ENCODE assay signal across 12 cellular contexts in the genomic region with DNA sequence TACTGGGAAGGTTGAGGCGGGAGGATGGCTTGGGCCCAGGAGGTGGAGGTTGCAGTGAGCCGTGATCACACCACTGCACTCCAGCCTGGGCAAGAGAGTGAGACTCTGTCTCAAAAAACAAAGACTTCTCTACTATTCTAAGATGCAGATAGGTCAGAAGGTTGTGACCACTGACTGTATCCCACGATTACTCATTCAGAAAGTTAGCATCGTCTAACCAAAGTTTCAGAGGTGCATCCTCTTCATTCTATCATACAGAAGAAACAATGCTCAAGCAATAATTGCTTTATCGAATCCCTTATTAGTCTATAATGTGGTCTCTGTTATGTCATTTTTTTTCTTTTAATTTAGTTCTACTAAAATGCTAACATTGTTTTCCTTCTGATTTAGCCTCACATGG.
A peak's percentile ranks its signal among the peaks of the same experiment; 100 is the strongest.
DNase-seq lines count a peak whose midpoint lies in the region; ATAC-seq and TF ChIP-seq lines count a peak whose summit lies in the region.
"Had no signal": no experiment of that assay in that cellular context is flagged by ENCODE, and none has a peak within 500 bp of the region (broad histone marks: within the 10 kb centered on the region; RNA-seq: fewer than 3 reads in every experiment).

No MANE protein-coding gene starts in this region.

- H3K4me3 ChIP-seq in GM12865 (ENCODE audit: low read depth, low read length) (no peak overlapping the region), aorta (ENCODE audit: low read length in 2 of 2) (no peak overlapping the region), lower leg skin (ENCODE audit: low read depth, poor library complexity, severe bottlenecking) (no peak overlapping the region)
- H3K4me3 ChIP-seq: right lobe of liver had no signal

- H3K27ac ChIP-seq in aorta (ENCODE audit: low read depth in 1 of 2, low read length in 2 of 2), result no peak overlapping the region
- H3K27ac ChIP-seq: right lobe of liver had no signal

- no peaks in the 10 kb centered on the region for H3K4me1 ChIP-seq in aorta (ENCODE audit: control insufficient read depth in 1 of 2, insufficient read depth in 2 of 2, low read length in 2 of 2)
- H3K4me1 ChIP-seq: right lobe of liver had no signal

- TF ChIP-seq CTCF in GM12865 (IDR thresholded peaks at IDR 0.05; ENCODE audit: insufficient read depth, low read depth, low read length, missing control alignments) (no peak), lower leg skin (IDR thresholded peaks at IDR 0.05) (no peak)

- peak; percentile 50 for DNase-seq in GM12865 (ENCODE audit: low read depth)
- no peak for DNase-seq in NCI-H2171 treated with DMSO at 0.1 percent for 48 hours (lab: John Stamatoyannopoulos, UW)
- no peak for DNase-seq in aorta
- no peak for DNase-seq in lower leg skin (ENCODE audit: low spot score in 2 of 2)
- no peak for DNase-seq in iPS-NIHi7 (ENCODE audit: extremely low spot score)
- DNase-seq: foreskin melanocyte, kidney glomerular epithelial cell, right lobe of liver, trophoblast cell had no signal

- ATAC-seq in GM19043 (IDR thresholded peaks at IDR 0.05; ENCODE audit: low read depth, unreplicated experiment), result peak; percentile 95
- peak; percentile 65 for ATAC-seq in HG02571 (IDR thresholded peaks at IDR 0.05; ENCODE audit: unreplicated experiment)
- peak; percentile 69 for ATAC-seq in HG03280 (IDR thresholded peaks at IDR 0.05; ENCODE audit: unreplicated experiment)
- ATAC-seq in aorta (ENCODE audit: low FRiP score), result no peak
- ATAC-seq: right lobe of liver had no signal

- intact Hi-C loops in aorta (cut with DNase I) (no loop called here), lower leg skin (cut with DNase I; ENCODE audit: low total_unique reads) (no loop called here)

- H3K9me3 ChIP-seq in aorta (ENCODE audit: control insufficient read depth, low read length), result no peaks in the 10 kb centered on the region
- H3K9me3 ChIP-seq: right lobe of liver had no signal

- no peak for TF ChIP-seq POLR2A in lower leg skin (IDR thresholded peaks at IDR 0.05)

- no peaks in the 10 kb centered on the region for H3K27me3 ChIP-seq in aorta (ENCODE audit: control insufficient read depth in 1 of 2, insufficient read depth in 2 of 2, low read length in 1 of 2)
- H3K27me3 ChIP-seq: right lobe of liver had no signal

- WGBS in aorta, 2 donors, result 95 to 97% methylated on average over 5 of the region's 5 CpGs
- WGBS in lower leg skin, 2 donors, result 95 to 96% methylated on average over 5 of the region's 5 CpGs

- H3K36me3 ChIP-seq in aorta (ENCODE audit: control insufficient read depth in 1 of 2, insufficient read depth in 2 of 2, low read length in 1 of 2), result no peaks in the 10 kb centered on the region
- H3K36me3 ChIP-seq: right lobe of liver had no signal
